Comparison of ENCODE assay signal across 20 cellular contexts in genomic region chr3:126347543-126348161, GRCh38. TPM values are rescaled to one million over a fixed set of nuclear protein-coding genes. Genes with fewer than 3 reads are reported as not detected.
DNase-seq lines count a peak whose midpoint lies in the region; ATAC-seq and TF ChIP-seq lines count a peak whose summit lies in the region.
"Had no signal": no experiment of that assay in that cellular context is flagged by ENCODE, and none has a peak within 500 bp of the region (broad histone marks: within the 10 kb centered on the region; RNA-seq: fewer than 3 reads in every experiment).

No MANE protein-coding gene starts in this region.

- H3K4me1 Mint-ChIP-seq in activated CD4-positive, alpha-beta T cell treated with anti-CD3 and anti-CD28 coated beads, Interleukin-2, amount 10 ng/mL, durations not matched to agents 24 days and 14 days: no peaks in the 10 kb centered on the region
- H3K4me1 Mint-ChIP-seq: activated naive CD8-positive, alpha-beta T cell treated with anti-CD3 and anti-CD28 coated beads, Interleukin-2, amount 50 U/mL, for 24 hours; central memory CD8-positive, alpha-beta T cell had no signal

- TF ChIP-seq EP300 in suprapubic skin (IDR thresholded peaks at IDR 0.05): peak; percentile 77

- peak; percentile 47 for DNase-seq in activated CD4-positive, alpha-beta T cell treated with anti-CD3 and anti-CD28 coated beads, Interleukin-2, amount 10 ng/mL, durations not matched to agents 24 days and 14 days
- no peak for DNase-seq in activated CD4-positive, alpha-beta T cell treated with anti-CD3 and anti-CD28 coated beads for 1 hour
- DNase-seq in coronary artery (ENCODE audit: low spot score): peak; percentile 73
- DNase-seq in mesenteric fat pad (ENCODE audit: low spot score): peak; percentile 75
- DNase-seq in suprapubic skin (ENCODE audit: low spot score in 2 of 2): peak; percentile 40 to 77
- DNase-seq in NCI-H1694 treated with DMSO at 0.1 percent for 48 hours (lab: John Stamatoyannopoulos, UW): no peak
- DNase-seq: activated naive CD8-positive, alpha-beta T cell treated with anti-CD3 and anti-CD28 coated beads, Interleukin-2, amount 50 U/mL, for 24 hours; DMS79; NCI-H1092 treated with DMSO at 0.1 percent for 48 hours; NCI-H2171 treated with DMSO at 0.1 percent for 48 hours; NK-92 treated with Interleukin-12 subunit alpha and Interleukin-12 subunit beta, amount 100 ng/mL, for 24 hours; RPMI8226; stimulated activated CD4-positive, alpha-beta T cell treated with anti-CD3 and anti-CD28 coated beads, Interleukin-12 subunit alpha, Interleukin-12 subunit beta, amount 100 ng/mL, for 4 hours had no signal

- no peak overlapping the region for H3K4me3 ChIP-seq in coronary artery
- no peak overlapping the region for H3K4me3 ChIP-seq in suprapubic skin
- H3K4me3 ChIP-seq: K562 had no signal

- no peaks in the 10 kb centered on the region for H3K9me3 Mint-ChIP-seq in activated CD4-positive, alpha-beta T cell treated with anti-CD3 and anti-CD28 coated beads, Interleukin-2, amount 10 ng/mL, durations not matched to agents 24 days and 14 days
- H3K9me3 Mint-ChIP-seq: activated naive CD8-positive, alpha-beta T cell treated with anti-CD3 and anti-CD28 coated beads, Interleukin-2, amount 50 U/mL, for 24 hours; central memory CD8-positive, alpha-beta T cell had no signal

- ATAC-seq in HG03457 (IDR thresholded peaks at IDR 0.05; ENCODE audit: unreplicated experiment): no peak
- ATAC-seq in HG03135 (IDR thresholded peaks at IDR 0.05; ENCODE audit: unreplicated experiment): no peak
- ATAC-seq: activated CD4-positive, CD25-positive, alpha-beta regulatory T cell treated with anti-CD3 and anti-CD28 coated beads, Interleukin-2, amount 50 U/mL, for 24 hours; activated naive CD8-positive, alpha-beta T cell treated with anti-CD3 and anti-CD28 coated beads, Interleukin-2, amount 50 U/mL, for 24 hours had no signal

- H3K4me1 ChIP-seq in suprapubic skin: no peaks in the 10 kb centered on the region

- TF ChIP-seq CTCF in coronary artery (IDR thresholded peaks at IDR 0.05) (no peak), suprapubic skin (IDR thresholded peaks at IDR 0.05) (no peak)

- 68% methylated on average over 4 of the region's 8 CpGs for WGBS in suprapubic skin

- H3K36me3 Mint-ChIP-seq in activated CD4-positive, alpha-beta T cell treated with anti-CD3 and anti-CD28 coated beads, Interleukin-2, amount 10 ng/mL, durations not matched to agents 24 days and 14 days (ENCODE audit: low read depth): no peaks in the 10 kb centered on the region

- H3K4me3 Mint-ChIP-seq in activated CD4-positive, alpha-beta T cell treated with anti-CD3 and anti-CD28 coated beads, Interleukin-2, amount 10 ng/mL, durations not matched to agents 24 days and 14 days: no peak overlapping the region
- H3K4me3 Mint-ChIP-seq: activated naive CD8-positive, alpha-beta T cell treated with anti-CD3 and anti-CD28 coated beads, Interleukin-2, amount 50 U/mL, for 24 hours; central memory CD8-positive, alpha-beta T cell had no signal

- no peaks in the 10 kb centered on the region for H3K27me3 Mint-ChIP-seq in activated CD4-positive, alpha-beta T cell treated with anti-CD3 and anti-CD28 coated beads, Interleukin-2, amount 10 ng/mL, durations not matched to agents 24 days and 14 days
- H3K27me3 Mint-ChIP-seq: activated naive CD8-positive, alpha-beta T cell treated with anti-CD3 and anti-CD28 coated beads, Interleukin-2, amount 50 U/mL, for 24 hours; central memory CD8-positive, alpha-beta T cell had no signal

- no peak overlapping the region for H3K27ac Mint-ChIP-seq in activated CD4-positive, alpha-beta T cell treated with anti-CD3 and anti-CD28 coated beads, Interleukin-2, amount 10 ng/mL, durations not matched to agents 24 days and 14 days
- H3K27ac Mint-ChIP-seq: activated naive CD8-positive, alpha-beta T cell treated with anti-CD3 and anti-CD28 coated beads, Interleukin-2, amount 50 U/mL, for 24 hours had no signal

- no peaks in the 10 kb centered on the region for H3K27me3 ChIP-seq in suprapubic skin

- intact Hi-C loops in activated CD4-positive, alpha-beta T cell treated with anti-CD3 and anti-CD28 coated beads, Interleukin-2, amount 10 ng/mL, durations not matched to agents 24 days and 14 days (cut with micrococcal nuclease): no loop called here

- no peaks in the 10 kb centered on the region for H3K9me3 ChIP-seq in suprapubic skin

- TF ChIP-seq POLR2A in suprapubic skin (IDR thresholded peaks at IDR 0.05): no peak

- peaks cover 15% of the 10 kb centered on the region for H3K36me3 ChIP-seq in suprapubic skin

- H3K27ac ChIP-seq in coronary artery: peak overlapping the region in 1 of 2 donors; percentile 53
- no peak overlapping the region for H3K27ac ChIP-seq in suprapubic skin

RNA-seq across cellular contexts. Expression of gene KLF15, which starts 9.6 kb away (rescaled TPM):
- total RNA-seq in activated CD4-positive, alpha-beta T cell treated with anti-CD3 and anti-CD28 coated beads, Interleukin-2, amount 10 ng/mL, durations not matched to agents 24 days and 14 days: 0.19 and 0.28 TPM in 2 replicates
- total RNA-seq in mesenteric fat pad: 53.8 TPM
- total RNA-seq in suprapubic skin: 10 to 100 TPM in 3 of 4 donors, 1 to 10 TPM in 1; 7.3 to 19.2 (median 14.3) TPM
- total RNA-seq: mononuclear cell; T-helper 1 cell treated with Interleukin-12 subunit alpha and Interleukin-12 subunit beta and Interleukin-4 antibody, amounts not matched to agents 30 ng/mL and 1 ng/mL, for 36 hours had no signal

RNA-seq across cellular contexts. Expression of gene CFAP100, which starts 47.1 kb away (rescaled TPM):
- total RNA-seq in activated CD4-positive, alpha-beta T cell treated with anti-CD3 and anti-CD28 coated beads, Interleukin-2, amount 10 ng/mL, durations not matched to agents 24 days and 14 days: not detected in 2 replicates
- total RNA-seq in mesenteric fat pad (not detected), suprapubic skin (not detected)
- total RNA-seq: K562; mononuclear cell; T-helper 1 cell treated with Interleukin-12 subunit alpha and Interleukin-12 subunit beta and Interleukin-4 antibody, amounts not matched to agents 30 ng/mL and 1 ng/mL, for 36 hours had no signal

Comparison
In these comparisons a context has a peak if more than half of its experiments do, and no peak if none do; other contexts are left out.
1. DNase-seq: peak in activated CD4-positive, alpha-beta T cell treated with anti-CD3 and anti-CD28 coated beads, Interleukin-2, amount 10 ng/mL, durations not matched to agents 24 days and 14 days (single experiment), coronary artery (single experiment), mesenteric fat pad (single experiment) and suprapubic skin (2 of 2); none in activated CD4-positive, alpha-beta T cell treated with anti-CD3 and anti-CD28 coated beads for 1 hour (single experiment) and NCI-H1694 treated with DMSO at 0.1 percent for 48 hours (single experiment).